26 cellular contexts compared by ENCODE assay signal in genomic region chr4:110625593-110626292, GRCh38. TPM values are rescaled to one million over a fixed set of nuclear protein-coding genes. Genes with fewer than 3 reads are reported as not detected.
"Had no signal": no experiment of that assay in that cellular context is flagged by ENCODE, and none has a peak within 500 bp of the region (broad histone marks: within the 10 kb centered on the region; RNA-seq: fewer than 3 reads in every experiment).

No MANE protein-coding gene starts in this region.

- H3K4me3 ChIP-seq: cardiac muscle cell, ovary, psoas muscle, suprapubic skin, transverse colon, vagina had no signal

- H3K27ac ChIP-seq: cardiac muscle cell, ovary, suprapubic skin, transverse colon, vagina had no signal

- H3K27me3 ChIP-seq: ovary, vagina had no signal

- H3K9me3 Mint-ChIP-seq: dendritic cell treated with granulocyte-macrophage colony-stimulating factor and Interleukin-4, amounts not matched to agents 40 ng/mL and 50 ng/mL, for 4 days; neural crest cell; T-helper 2 cell treated with Interferon-gamma antibody and Interleukin-4, amounts not matched to agents 5 μg/mL and 100 μg/mL, for 36 hours had no signal

- H3K4me3 Mint-ChIP-seq: activated CD4-positive, alpha-beta T cell treated with anti-CD3 and anti-CD28 coated beads, Interleukin-2, amount 10 ng/mL, durations not matched to agents 7 days and 5 days; activated CD8-positive, alpha-beta T cell treated with anti-CD3 and anti-CD28 coated beads, Interleukin-2, amount 10 ng/mL, durations not matched to agents 7 days and 5 days; dendritic cell treated with granulocyte-macrophage colony-stimulating factor and Interleukin-4, amounts not matched to agents 40 ng/mL and 50 ng/mL, for 4 days; neural crest cell; stimulated activated naive CD8-positive, alpha-beta T cell treated with anti-CD3 and anti-CD28 coated beads, Interleukin-15, amount 100 ng/mL, for 72 hours; T-helper 2 cell treated with Interferon-gamma antibody and Interleukin-4, amounts not matched to agents 5 μg/mL and 100 μg/mL, for 36 hours had no signal

- ATAC-seq: activated CD8-positive, alpha-beta T cell treated with anti-CD3 and anti-CD28 coated beads, Interleukin-2, amount 10 ng/mL, durations not matched to agents 7 days and 5 days; psoas muscle; stimulated activated naive CD8-positive, alpha-beta T cell treated with anti-CD3 and anti-CD28 coated beads, Interleukin-15, amount 100 ng/mL, for 72 hours had no signal

- H3K27ac Mint-ChIP-seq: activated CD4-positive, alpha-beta T cell treated with anti-CD3 and anti-CD28 coated beads, Interleukin-2, amount 10 ng/mL, durations not matched to agents 7 days and 5 days; activated CD8-positive, alpha-beta T cell treated with anti-CD3 and anti-CD28 coated beads, Interleukin-2, amount 10 ng/mL, durations not matched to agents 7 days and 5 days; dendritic cell treated with granulocyte-macrophage colony-stimulating factor and Interleukin-4, amounts not matched to agents 40 ng/mL and 50 ng/mL, for 4 days; stimulated activated naive CD8-positive, alpha-beta T cell treated with anti-CD3 and anti-CD28 coated beads, Interleukin-15, amount 100 ng/mL, for 72 hours; T-helper 2 cell treated with Interferon-gamma antibody and Interleukin-4, amounts not matched to agents 5 μg/mL and 100 μg/mL, for 36 hours had no signal

- H3K9me3 ChIP-seq: ovary, psoas muscle, suprapubic skin, transverse colon, vagina had no signal

- DNase-seq: activated CD4-positive, alpha-beta T cell treated with anti-CD3 and anti-CD28 coated beads, Interleukin-2, amount 10 ng/mL, durations not matched to agents 7 days and 5 days; activated CD4-positive, CD25-positive, alpha-beta regulatory T cell; activated CD8-positive, alpha-beta memory T cell treated with anti-CD3 and anti-CD28 coated beads, Interleukin-2, amount 50 U/mL, for 4 hours; activated CD8-positive, alpha-beta T cell treated with anti-CD3 and anti-CD28 coated beads, Interleukin-2, amount 10 ng/mL, durations not matched to agents 7 days and 5 days; activated effector memory CD4-positive, alpha-beta T cell treated with Interleukin-2 at 50 U/mL for 16 hours; activated naive CD4-positive, alpha-beta T cell treated with anti-CD3 and anti-CD28 coated beads, Interleukin-2, amount 50 U/mL, for 16 hours; activated T-cell treated with anti-CD3 and anti-CD28 coated beads, Interleukin-2, amount 50 U/mL, for 48 hours; effector memory CD4-positive, alpha-beta T cell; foreskin fibroblast; hippocampal formation; ovary; psoas muscle; small intestine; stimulated activated CD4-positive, alpha-beta T cell treated with anti-CD3 and anti-CD28 coated beads, Interleukin-4, amount 100 ng/mL, for 1 hour; stimulated activated naive CD8-positive, alpha-beta T cell treated with anti-CD3 and anti-CD28 coated beads, Interleukin-15, amount 100 ng/mL, for 72 hours; transverse colon had no signal

- H3K36me3 ChIP-seq: cardiac muscle cell, ovary, suprapubic skin, transverse colon, vagina had no signal

RNA-seq across cellular contexts. Expression of gene PITX2, which starts 2.9 kb away (rescaled TPM):
- total RNA-seq: activated CD4-positive, alpha-beta T cell treated with anti-CD3 and anti-CD28 coated beads, Interleukin-2, amount 10 ng/mL, durations not matched to agents 7 days and 5 days; activated CD8-positive, alpha-beta T cell treated with anti-CD3 and anti-CD28 coated beads, Interleukin-2, amount 10 ng/mL, durations not matched to agents 7 days and 5 days; glomerular endothelial cell; lung microvascular endothelial cell; mononuclear cell had no signal
- polyA plus RNA-seq: keratinocyte, ovary had no signal
